Comparison of ENCODE assay signal across 8 cellular contexts in genomic region chr1:53237638-53238037, GRCh38. TPM values are rescaled to one million over a fixed set of nuclear protein-coding genes. Genes with fewer than 3 reads are reported as not detected.
DNase-seq lines count a peak whose midpoint lies in the region; ATAC-seq, FAIRE-seq and TF ChIP-seq lines count a peak whose summit lies in the region.

No MANE protein-coding gene starts in this region.

- POLR2A ChIA-PET in AG04449 (lab: Yijun Ruan, JAX), result interaction anchor here (0.7 to 1.0 kb wide), 2 partner anchors 16 to 25 kb away, joined by 3 read pairs; no protein-coding TSS in a partner anchor

- 0 out of 2 replicates have a peak, but pooled peaks cover 3% of the 10 kb centered on the region for H3K4me1 ChIP-seq in HUES6 (ENCODE audit: control insufficient read depth, insufficient read depth, low read length)
- peaks cover 16 to 23% of the 10 kb centered on the region in 2 donors for H3K4me1 ChIP-seq in muscle layer of duodenum (ENCODE audit: control insufficient read depth in 1 of 2, insufficient read depth in 2 of 2, low read length in 2 of 2)

- DNase-seq in AG04449 (ENCODE audit: low read depth, low spot score), result no peak
- DNase-seq in bronchial epithelial cell (ENCODE audit: low read depth), result no peak
- no peak for DNase-seq in T1000 (lab: John Stamatoyannopoulos, UW)
- no peak for DNase-seq in stimulated activated CD4-positive, alpha-beta T cell treated with anti-CD3 and anti-CD28 coated beads, Interleukin-4, amount 100 ng/mL, for 24 hours
- DNase-seq in NCI-H526 treated with DMSO at 0.1 percent for 48 hours (lab: John Stamatoyannopoulos, UW), result no peak

- peak overlapping the region; percentile 96 for H3K9ac ChIP-seq in HUES6 (ENCODE audit: low read length)

- ATAC-seq in GM18909 (IDR thresholded peaks at IDR 0.05; ENCODE audit: poor library complexity, unreplicated experiment), result no peak

- H3K27me3 ChIP-seq in HUES6 (ENCODE audit: control insufficient read depth, insufficient read depth, low read length) (no peaks in the 10 kb centered on the region), bronchial epithelial cell (ENCODE audit: control insufficient read depth, insufficient read depth, low read length) (no peaks in the 10 kb centered on the region), muscle layer of duodenum (ENCODE audit: low read depth, low read length) (no peaks in the 10 kb centered on the region)

- H3K36me3 ChIP-seq in HUES6 (ENCODE audit: control insufficient read depth, insufficient read depth, low read length) (peaks cover 39% of the 10 kb centered on the region), bronchial epithelial cell (ENCODE audit: control insufficient read depth, insufficient read depth, low read length) (peaks cover 4% of the 10 kb centered on the region), muscle layer of duodenum (ENCODE audit: control insufficient read depth in 1 of 2, insufficient read depth in 2 of 2, low read length in 2 of 2) (peaks cover 27 to 30% of the 10 kb centered on the region in 2 donors)

- CTCF ChIA-PET in AG04449 (lab: Yijun Ruan, JAX), result interaction anchor here (1.0 kb wide), 1 partner anchor 41 kb away, joined by 3 read pairs; no protein-coding TSS in a partner anchor

- H3K27ac ChIP-seq in HUES6 (ENCODE audit: low read depth, low read length), result peak overlapping the region; percentile 73; the same call in 1 of the 2 replicates
- H3K27ac ChIP-seq in muscle layer of duodenum (ENCODE audit: low read length), result peak overlapping the region; percentile 85

- H3K4me3 ChIP-seq in AG04449 (ENCODE audit: low read depth, low read length), result peak overlapping the region; percentile 74
- peak overlapping the region; percentile 97 for H3K4me3 ChIP-seq in HUES6 (ENCODE audit: low read depth, low read length)
- H3K4me3 ChIP-seq in bronchial epithelial cell (ENCODE audit: low read depth, low read length), result peak overlapping the region; percentile 69
- peak overlapping the region; percentile 83 to 100 for H3K4me3 ChIP-seq in muscle layer of duodenum (ENCODE audit: low read depth in 1 of 2, low read length in 2 of 2)

- TF ChIP-seq CTCF in AG04449 (IDR thresholded peaks at IDR 0.05; ENCODE audit: insufficient read depth, low read length, missing control alignments) (no peak), bronchial epithelial cell (IDR thresholded peaks at IDR 0.05; ENCODE audit: insufficient read depth, low read length, severe bottlenecking) (no peak)

- no peak for FAIRE-seq in bronchial epithelial cell (lab: Jason Lieb, UNC)

- H3K9me3 ChIP-seq in HUES6 (ENCODE audit: control insufficient read depth, insufficient read depth, low read depth, low read length), result no peaks in the 10 kb centered on the region
- no peaks in the 10 kb centered on the region for H3K9me3 ChIP-seq in muscle layer of duodenum (ENCODE audit: control insufficient read depth in 1 of 2, low read length in 2 of 2)

RNA-seq across cellular contexts. Expression of gene MAGOH, which starts 0.7 kb away (rescaled TPM):
- 33.7 and 53.1 TPM in 2 replicates for total RNA-seq in bronchial epithelial cell

RNA-seq across cellular contexts. Expression of gene CZIB, which starts 17.2 kb away (rescaled TPM):
- total RNA-seq in bronchial epithelial cell, result 37.9 and 47.9 TPM in 2 replicates

RNA-seq across cellular contexts. Expression of gene CPT2, which starts 41.0 kb away (rescaled TPM):
- total RNA-seq in bronchial epithelial cell, result 5.5 and 15.0 TPM in 2 replicates
